ENCODE assay signal across 16 cellular contexts in the genomic region with DNA sequence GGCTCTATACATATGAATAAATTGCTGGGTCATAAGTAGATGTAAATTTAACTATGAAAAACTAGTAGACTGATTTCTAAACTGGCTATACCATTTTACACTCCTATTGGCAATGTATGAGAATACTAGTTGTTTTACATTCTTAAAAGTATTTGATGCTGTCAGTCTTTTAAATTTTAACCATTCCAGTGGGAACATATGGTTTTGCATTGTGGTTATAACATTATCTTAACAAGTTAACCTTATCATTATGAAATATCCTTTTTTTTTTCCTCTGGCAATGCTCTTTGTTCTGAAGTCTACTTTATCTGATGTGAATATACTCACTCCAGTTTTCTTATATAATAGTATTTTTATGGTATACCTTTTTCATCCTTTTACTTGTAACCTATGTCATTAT.
"Had no signal": no experiment of that assay in that cellular context is flagged by ENCODE, and none has a peak within 500 bp of the region (broad histone marks: within the 10 kb centered on the region; RNA-seq: fewer than 3 reads in every experiment).

No MANE protein-coding gene starts in this region.

- H3K4me3 ChIP-seq: left ventricle myocardium inferior, tibial artery had no signal

- H3K4me1 ChIP-seq: left ventricle myocardium inferior had no signal

- H3K9me3 ChIP-seq: neutrophil had no signal

- DNase-seq: activated CD4-positive, alpha-beta T cell treated with anti-CD3 and anti-CD28 coated beads for 1 hour; activated CD4-positive, alpha-beta T cell treated with anti-CD3 and anti-CD28 coated beads, Interleukin-2, amount 50 U/mL, for 4 hours; activated naive CD4-positive, alpha-beta T cell treated with anti-CD3 and anti-CD28 coated beads for 36 hours; activated naive CD8-positive, alpha-beta T cell treated with anti-CD3 and anti-CD28 coated beads, Interleukin-2, amount 50 U/mL, for 24 hours; caudate nucleus; hippocampal formation; left ventricle myocardium inferior; natural killer cell; posterior cingulate gyrus; stimulated activated CD4-positive, alpha-beta T cell treated with anti-CD3 and anti-CD28 coated beads, Interleukin-4, amount 100 ng/mL, for 24 hours; stimulated activated naive CD4-positive, alpha-beta T cell; T-helper 1 cell; tibial artery had no signal

- FAIRE-seq: urothelium cell line had no signal

- H3K36me3 ChIP-seq: left ventricle myocardium inferior, neutrophil, tibial artery had no signal

- H3K27me3 ChIP-seq: neutrophil, tibial artery had no signal

- H3K27ac ChIP-seq: left ventricle myocardium inferior, neutrophil, tibial artery, VCaP had no signal
